ENCODE assay signal across 8 cellular contexts in genomic region chr2:147844691-147845607, GRCh38. TPM values are rescaled to one million over a fixed set of nuclear protein-coding genes. Genes with fewer than 3 reads are reported as not detected.
DNase-seq lines count a peak whose midpoint lies in the region; ATAC-seq lines count a peak whose summit lies in the region.

Gene ACVR2A, plus strand, starts transcription at chr2:147845029. Its CDS starts 124 bp downstream, at chr2:147845153.

- WGBS in adipose tissue, 3 donors = 0 to 1% (median 0%) methylated on average over 53 to 54 of the region's 55 CpGs

- DNase-seq in DMS 273 treated with DMSO at 0.1 percent for 48 hours (lab: John Stamatoyannopoulos, UW) = peak; percentile 47
- peak; percentile 23 for DNase-seq in HPDE6-E6E7 (ENCODE audit: extremely low spot score)
- DNase-seq in SK-N-DZ (ENCODE audit: low spot score) = peak; percentile 36
- peak; percentile 52 for DNase-seq in left ventricle myocardium superior
- DNase-seq in posterior vena cava (ENCODE audit: low spot score) = no peak
- no peak for DNase-seq in DMS114 treated with DMSO at 0.1 percent for 48 hours (lab: John Stamatoyannopoulos, UW; ENCODE audit: unreplicated experiment)

- intact Hi-C loops in left ventricle myocardium superior (cut with micrococcal nuclease) (loop anchor here (10.0 kb wide), 1 partner anchor 170 kb away; no protein-coding TSS in a partner anchor), posterior vena cava (cut with DNase I) (no loop called here)

- ATAC-seq in GM21381 (IDR thresholded peaks at IDR 0.05; ENCODE audit: unreplicated experiment) (peak; percentile 40), left ventricle myocardium superior (peak; percentile 38)

- H3K27ac ChIP-seq in adipose tissue (ENCODE audit: low read depth, low read length) = peak within 1 kb of the TSS; percentile 75

RNA-seq across cellular contexts. Expression of gene ACVR2A, which starts in this region (rescaled TPM):
- 7.0 and 7.4 TPM in 2 replicates for polyA plus RNA-seq in SK-N-DZ (2014; cell fraction: cytosol; rRNA removed)
- 11.7 and 22.1 TPM in 2 replicates for polyA plus RNA-seq in SK-N-DZ (2014; cell fraction: nucleus; rRNA removed)
- polyA plus RNA-seq in adipose tissue = 1 to 10 TPM; 2.3 to 5.2 (median 3.7) TPM
- total RNA-seq in left ventricle myocardium superior (9.4 TPM), posterior vena cava (10 to 100 TPM; 19.3 to 20.5 TPM)

Comparison
In these comparisons a context has a peak if more than half of its experiments do, and no peak if none do; other contexts are left out.
1. DNase-seq: peak in DMS 273 treated with DMSO at 0.1 percent for 48 hours (single experiment), HPDE6-E6E7 (single experiment), SK-N-DZ (single experiment) and left ventricle myocardium superior (single experiment); none in posterior vena cava (single experiment) and DMS114 treated with DMSO at 0.1 percent for 48 hours (single experiment).